In the genomic region with DNA sequence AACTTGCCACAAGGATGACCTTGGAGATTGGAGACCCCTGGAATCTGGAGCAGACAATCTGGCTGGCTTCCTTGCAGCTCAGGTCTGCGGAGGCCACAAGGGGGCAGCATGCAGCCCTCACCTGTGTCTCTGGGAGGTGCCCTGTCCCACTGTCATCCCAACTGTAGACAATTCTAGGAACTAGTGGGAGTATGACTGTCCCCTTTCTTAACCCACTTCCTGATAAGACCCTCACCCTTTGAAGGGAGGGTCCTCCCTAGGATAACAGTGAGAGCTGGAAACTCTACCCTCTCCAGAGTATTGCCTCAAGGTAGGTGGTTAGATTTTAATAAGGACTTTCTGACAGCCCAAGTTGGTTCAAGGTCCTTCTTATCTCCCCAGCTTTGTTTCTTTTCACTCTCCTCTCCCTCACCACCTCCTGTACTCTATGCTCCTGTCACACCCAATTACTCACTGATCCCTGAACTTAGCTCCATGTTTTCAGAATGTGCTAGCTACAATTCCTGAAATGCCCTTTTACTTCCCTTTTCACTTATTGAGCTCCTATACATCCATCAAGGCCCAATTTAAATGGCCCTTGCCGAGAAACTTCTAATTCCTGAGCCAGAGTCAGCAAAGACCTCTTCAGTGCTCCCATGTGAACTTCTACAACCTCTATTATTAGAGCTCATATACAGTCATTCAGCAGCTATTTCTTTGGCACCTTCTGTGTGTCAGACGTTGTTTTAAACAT, we compare ENCODE assay signal across 7 cellular contexts.
DNase-seq lines count a peak whose midpoint lies in the region; TF ChIP-seq lines count a peak whose summit lies in the region.

No MANE protein-coding gene starts in this region.

- DNase-seq in NCI-H82 treated with DMSO at 0.1 percent for 48 hours (lab: John Stamatoyannopoulos, UW; ENCODE audit: unreplicated experiment) (peak; percentile 27), activated T-cell treated with anti-CD3 and anti-CD28 coated beads for 24 hours (ENCODE audit: low read depth) (peak; percentile 53), fibroblast of pulmonary artery (ENCODE audit: low read depth) (peak; percentile 40), posterior cingulate gyrus (peak in 7 of 10 donors; percentile 44 to 93 (median 55)), foreskin melanocyte (no peak), NCI-H2171 treated with DMSO at 0.1 percent for 48 hours (lab: John Stamatoyannopoulos, UW) (no peak)

- intact Hi-C loops in posterior cingulate gyrus (cut with DNase I), result loop anchor here (2.0 to 5.0 kb wide), 2 partner anchors 62 to 76 kb away; no protein-coding TSS in a partner anchor

- H3K4me3 ChIP-seq in GM12875 (ENCODE audit: low read depth, low read length), result no peak overlapping the region
- H3K4me3 ChIP-seq in fibroblast of pulmonary artery (replicated peaks; ENCODE audit: low read depth, low read length), result no peak overlapping the region

- peak; percentile 89 for TF ChIP-seq CTCF in GM12875 (IDR thresholded peaks at IDR 0.05; ENCODE audit: borderline replicate concordance, insufficient read depth, low read depth, low read length)
- peak; percentile 84 for TF ChIP-seq CTCF in fibroblast of pulmonary artery (IDR thresholded peaks at IDR 0.05; ENCODE audit: low read length, missing control alignments)

Comparison
In these comparisons a context has a peak if more than half of its experiments do, and no peak if none do; other contexts are left out.
1. DNase-seq: peak in NCI-H82 treated with DMSO at 0.1 percent for 48 hours (single experiment), activated T-cell treated with anti-CD3 and anti-CD28 coated beads for 24 hours (single experiment), fibroblast of pulmonary artery (single experiment) and posterior cingulate gyrus (7 of 10); none in foreskin melanocyte (single experiment) and NCI-H2171 treated with DMSO at 0.1 percent for 48 hours (single experiment).